1 cellular context compared by ENCODE assay signal in the genomic region with DNA sequence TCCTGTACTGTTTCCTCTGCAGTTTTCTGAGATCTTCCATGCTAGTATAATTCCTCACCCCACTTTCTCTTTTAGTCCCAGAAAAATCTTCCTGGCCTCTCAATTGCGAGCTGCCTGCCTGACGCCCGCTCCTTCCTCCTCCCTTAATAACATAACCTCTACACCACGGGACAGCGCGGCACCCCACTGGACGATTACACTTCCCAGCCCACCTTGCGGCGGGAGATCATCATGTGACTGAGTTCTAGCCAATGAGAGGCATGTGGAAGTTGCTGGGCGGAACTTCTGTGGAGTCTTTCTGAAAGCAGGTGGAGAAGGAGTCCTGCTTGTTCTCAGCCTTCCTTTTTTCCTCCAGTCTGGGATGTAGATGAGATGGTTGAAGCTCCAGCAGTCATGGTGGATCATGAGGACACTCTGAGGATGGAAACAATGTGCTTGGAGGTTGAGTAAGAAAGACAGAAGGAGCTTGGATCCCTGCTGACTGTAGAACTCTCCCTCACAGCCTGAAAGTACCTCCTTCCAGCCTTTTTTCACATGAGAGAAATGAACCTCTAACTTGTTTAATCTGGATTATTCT.
TF ChIP-seq lines count a peak whose summit lies in the region.

No MANE protein-coding gene starts in this region.

TF ChIP-seq in GM23338, 12 proteins besides CTCF, POLR2A, EP300 and RAD21 (continued from another document):
- TF ChIP-seq ZNF462 (CRISPR knock-in tag; IDR thresholded peaks at IDR 0.05) = no peak
- TF ChIP-seq EZH2 (IDR thresholded peaks at IDR 0.05; ENCODE audit: low read depth, unreplicated experiment) = no peak
- TF ChIP-seq, protein P1, sequence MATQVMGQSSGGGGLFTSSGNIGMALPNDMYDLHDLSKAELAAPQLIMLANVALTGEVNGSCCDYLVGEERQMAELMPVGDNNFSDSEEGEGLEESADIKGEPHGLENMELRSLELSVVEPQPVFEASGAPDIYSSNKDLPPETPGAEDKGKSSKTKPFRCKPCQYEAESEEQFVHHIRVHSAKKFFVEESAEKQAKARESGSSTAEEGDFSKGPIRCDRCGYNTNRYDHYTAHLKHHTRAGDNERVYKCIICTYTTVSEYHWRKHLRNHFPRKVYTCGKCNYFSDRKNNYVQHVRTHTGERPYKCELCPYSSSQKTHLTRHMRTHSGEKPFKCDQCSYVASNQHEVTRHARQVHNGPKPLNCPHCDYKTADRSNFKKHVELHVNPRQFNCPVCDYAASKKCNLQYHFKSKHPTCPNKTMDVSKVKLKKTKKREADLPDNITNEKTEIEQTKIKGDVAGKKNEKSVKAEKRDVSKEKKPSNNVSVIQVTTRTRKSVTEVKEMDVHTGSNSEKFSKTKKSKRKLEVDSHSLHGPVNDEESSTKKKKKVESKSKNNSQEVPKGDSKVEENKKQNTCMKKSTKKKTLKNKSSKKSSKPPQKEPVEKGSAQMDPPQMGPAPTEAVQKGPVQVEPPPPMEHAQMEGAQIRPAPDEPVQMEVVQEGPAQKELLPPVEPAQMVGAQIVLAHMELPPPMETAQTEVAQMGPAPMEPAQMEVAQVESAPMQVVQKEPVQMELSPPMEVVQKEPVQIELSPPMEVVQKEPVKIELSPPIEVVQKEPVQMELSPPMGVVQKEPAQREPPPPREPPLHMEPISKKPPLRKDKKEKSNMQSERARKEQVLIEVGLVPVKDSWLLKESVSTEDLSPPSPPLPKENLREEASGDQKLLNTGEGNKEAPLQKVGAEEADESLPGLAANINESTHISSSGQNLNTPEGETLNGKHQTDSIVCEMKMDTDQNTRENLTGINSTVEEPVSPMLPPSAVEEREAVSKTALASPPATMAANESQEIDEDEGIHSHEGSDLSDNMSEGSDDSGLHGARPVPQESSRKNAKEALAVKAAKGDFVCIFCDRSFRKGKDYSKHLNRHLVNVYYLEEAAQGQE (IDR thresholded peaks at IDR 0.05; ENCODE audit: unreplicated experiment) = no peak
- TF ChIP-seq STAT1 (IDR thresholded peaks at IDR 0.05; ENCODE audit: unreplicated experiment) = no peak
- TF ChIP-seq ZNF114 (CRISPR knock-in tag; IDR thresholded peaks at IDR 0.05) = no peak
- no peak for TF ChIP-seq ZNF331 (CRISPR knock-in tag; IDR thresholded peaks at IDR 0.05; ENCODE audit: low read depth)
- no peak for TF ChIP-seq CREB1 (CRISPR knock-in tag; IDR thresholded peaks at IDR 0.05; ENCODE audit: low read depth)
- no peak for TF ChIP-seq ETS1 (IDR thresholded peaks at IDR 0.05)
